ENCODE assay signal across 2 cellular contexts in the genomic region with DNA sequence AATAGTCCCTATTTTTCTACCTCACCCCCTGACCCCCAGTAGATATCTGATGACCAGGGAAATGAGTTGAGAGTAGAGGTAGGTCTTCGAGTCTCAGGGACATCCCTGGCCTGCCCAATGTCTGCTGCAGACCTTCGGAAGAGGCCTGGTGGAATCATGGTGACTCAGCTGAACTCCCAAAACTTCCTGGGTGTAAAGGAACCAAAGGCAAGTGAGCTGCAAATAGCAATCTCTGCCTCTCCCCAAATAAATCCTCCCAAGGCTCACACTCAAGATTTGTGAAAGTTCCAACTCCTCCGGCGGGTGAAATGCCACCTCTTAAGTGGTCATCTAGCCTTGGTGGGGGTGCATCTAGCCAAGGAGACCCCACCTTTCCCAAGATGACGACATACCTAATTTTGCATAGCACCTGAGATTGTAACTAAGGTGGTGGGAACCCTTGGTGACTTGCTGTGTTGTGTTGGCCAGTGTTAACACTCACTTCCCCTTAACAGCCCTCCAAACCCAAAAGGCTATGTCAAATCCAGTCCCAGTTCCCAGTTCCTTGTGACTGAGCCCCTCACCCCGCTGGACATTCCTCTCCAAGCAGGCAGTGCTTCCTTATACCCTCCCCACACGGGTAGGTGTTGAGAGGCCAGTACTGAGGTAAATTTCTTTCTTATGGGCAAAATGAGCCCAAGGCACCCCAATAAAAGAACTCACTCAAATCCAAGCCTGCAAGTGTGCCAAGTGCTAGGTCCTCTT.
TF ChIP-seq lines count a peak whose summit lies in the region.

No MANE protein-coding gene starts in this region.

TF ChIP-seq in A549, 52 proteins besides CTCF, POLR2A, EP300 and RAD21 (continues in another document):
- TF ChIP-seq ZFP36 (IDR thresholded peaks at IDR 0.05; ENCODE audit: borderline replicate concordance, partially characterized antibody) (no peak), PHF8 (IDR thresholded peaks at IDR 0.05; ENCODE audit: borderline replicate concordance, low read depth) (no peak), JUN (IDR thresholded peaks at IDR 0.05) (peak; percentile 57 to 83), CHD4 (IDR thresholded peaks at IDR 0.05; ENCODE audit: borderline replicate concordance) (no peak), CHD2 (IDR thresholded peaks at IDR 0.05; ENCODE audit: low read length, partially characterized antibody) (peak; percentile 54), ZSCAN20 (CRISPR knock-in tag; IDR thresholded peaks at IDR 0.05) (no peak), FOSB (CRISPR knock-in tag; IDR thresholded peaks at IDR 0.05) (peak; percentile 84), KDM1A (IDR thresholded peaks at IDR 0.05; ENCODE audit: low read depth) (no peak), SMC3 (IDR thresholded peaks at IDR 0.05) (0 out of 3 replicates have a peak, but pooled peaks have one; percentile 17), GATA3 (IDR thresholded peaks at IDR 0.05; ENCODE audit: borderline replicate concordance) (no peak), ESRRA (IDR thresholded peaks at IDR 0.05; ENCODE audit: borderline replicate concordance, low read length) (no peak), RNF2 (IDR thresholded peaks at IDR 0.05; ENCODE audit: borderline replicate concordance, low read depth) (no peak), FOXS1 (CRISPR knock-in tag; IDR thresholded peaks at IDR 0.05) (no peak), ZC3H11A (IDR thresholded peaks at IDR 0.05) (no peak), POLR2AphosphoS2 (conservative IDR thresholded peaks at IDR 0.05; ENCODE audit: low read length) (peak; percentile 98), NFE2L2 (conservative IDR thresholded peaks at IDR 0.05; ENCODE audit: low read length) (peak; percentile 67), ZNF302 (CRISPR knock-in tag; IDR thresholded peaks at IDR 0.05) (no peak; the same call in 1 of the 2 replicates), HOXB5 (CRISPR knock-in tag; IDR thresholded peaks at IDR 0.05) (peak; percentile 32), HOXB13 (CRISPR knock-in tag; IDR thresholded peaks at IDR 0.05; ENCODE audit: low read depth) (0 out of 2 replicates have a peak, but pooled peaks have one; percentile 13), RFX5 (IDR thresholded peaks at IDR 0.05) (no peak), NR3C1 (IDR thresholded peaks at IDR 0.05) (no peak), RARB (CRISPR knock-in tag; IDR thresholded peaks at IDR 0.05) (peak; percentile 21), HOXA7 (CRISPR knock-in tag; IDR thresholded peaks at IDR 0.05) (peak; percentile 94; the same call in 1 of the 2 replicates), MYC (IDR thresholded peaks at IDR 0.05; ENCODE audit: borderline replicate concordance, low read length) (no peak), KDM5A (IDR thresholded peaks at IDR 0.05) (no peak), HEYL (CRISPR knock-in tag; IDR thresholded peaks at IDR 0.05) (no peak)
- TF ChIP-seq, protein P1, sequence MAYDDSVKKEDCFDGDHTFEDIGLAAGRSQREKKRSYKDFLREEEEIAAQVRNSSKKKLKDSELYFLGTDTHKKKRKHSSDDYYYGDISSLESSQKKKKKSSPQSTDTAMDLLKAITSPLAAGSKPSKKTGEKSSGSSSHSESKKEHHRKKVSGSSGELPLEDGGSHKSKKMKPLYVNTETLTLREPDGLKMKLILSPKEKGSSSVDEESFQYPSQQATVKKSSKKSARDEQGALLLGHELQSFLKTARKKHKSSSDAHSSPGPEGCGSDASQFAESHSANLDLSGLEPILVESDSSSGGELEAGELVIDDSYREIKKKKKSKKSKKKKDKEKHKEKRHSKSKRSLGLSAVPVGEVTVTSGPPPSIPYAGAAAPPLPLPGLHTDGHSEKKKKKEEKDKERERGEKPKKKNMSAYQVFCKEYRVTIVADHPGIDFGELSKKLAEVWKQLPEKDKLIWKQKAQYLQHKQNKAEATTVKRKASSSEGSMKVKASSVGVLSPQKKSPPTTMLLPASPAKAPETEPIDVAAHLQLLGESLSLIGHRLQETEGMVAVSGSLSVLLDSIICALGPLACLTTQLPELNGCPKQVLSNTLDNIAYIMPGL (CRISPR knock-in tag; IDR thresholded peaks at IDR 0.05; ENCODE audit: borderline replicate concordance), result peak; percentile 8; the same call in 1 of the 2 replicates
- TF ChIP-seq, protein P2, sequence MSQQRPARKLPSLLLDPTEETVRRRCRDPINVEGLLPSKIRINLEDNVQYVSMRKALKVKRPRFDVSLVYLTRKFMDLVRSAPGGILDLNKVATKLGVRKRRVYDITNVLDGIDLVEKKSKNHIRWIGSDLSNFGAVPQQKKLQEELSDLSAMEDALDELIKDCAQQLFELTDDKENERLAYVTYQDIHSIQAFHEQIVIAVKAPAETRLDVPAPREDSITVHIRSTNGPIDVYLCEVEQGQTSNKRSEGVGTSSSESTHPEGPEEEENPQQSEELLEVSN (IDR thresholded peaks at IDR 0.05; ENCODE audit: borderline replicate concordance, low read depth), result no peak
- TF ChIP-seq, protein P3, sequence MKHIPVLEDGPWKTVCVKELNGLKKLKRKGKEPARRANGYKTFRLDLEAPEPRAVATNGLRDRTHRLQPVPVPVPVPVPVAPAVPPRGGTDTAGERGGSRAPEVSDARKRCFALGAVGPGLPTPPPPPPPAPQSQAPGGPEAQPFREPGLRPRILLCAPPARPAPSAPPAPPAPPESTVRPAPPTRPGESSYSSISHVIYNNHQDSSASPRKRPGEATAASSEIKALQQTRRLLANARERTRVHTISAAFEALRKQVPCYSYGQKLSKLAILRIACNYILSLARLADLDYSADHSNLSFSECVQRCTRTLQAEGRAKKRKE (CRISPR knock-in tag; IDR thresholded peaks at IDR 0.05; ENCODE audit: low read depth), result peak; percentile 59; the same call in 1 of the 2 replicates
- TF ChIP-seq, protein P4, sequence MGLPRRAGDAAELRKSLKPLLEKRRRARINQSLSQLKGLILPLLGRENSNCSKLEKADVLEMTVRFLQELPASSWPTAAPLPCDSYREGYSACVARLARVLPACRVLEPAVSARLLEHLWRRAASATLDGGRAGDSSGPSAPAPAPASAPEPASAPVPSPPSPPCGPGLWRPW (IDR thresholded peaks at IDR 0.05), result no peak
- TF ChIP-seq, protein P5, sequence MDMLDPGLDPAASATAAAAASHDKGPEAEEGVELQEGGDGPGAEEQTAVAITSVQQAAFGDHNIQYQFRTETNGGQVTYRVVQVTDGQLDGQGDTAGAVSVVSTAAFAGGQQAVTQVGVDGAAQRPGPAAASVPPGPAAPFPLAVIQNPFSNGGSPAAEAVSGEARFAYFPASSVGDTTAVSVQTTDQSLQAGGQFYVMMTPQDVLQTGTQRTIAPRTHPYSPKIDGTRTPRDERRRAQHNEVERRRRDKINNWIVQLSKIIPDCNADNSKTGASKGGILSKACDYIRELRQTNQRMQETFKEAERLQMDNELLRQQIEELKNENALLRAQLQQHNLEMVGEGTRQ (IDR thresholded peaks at IDR 0.05), result no peak
- TF ChIP-seq, protein P6, sequence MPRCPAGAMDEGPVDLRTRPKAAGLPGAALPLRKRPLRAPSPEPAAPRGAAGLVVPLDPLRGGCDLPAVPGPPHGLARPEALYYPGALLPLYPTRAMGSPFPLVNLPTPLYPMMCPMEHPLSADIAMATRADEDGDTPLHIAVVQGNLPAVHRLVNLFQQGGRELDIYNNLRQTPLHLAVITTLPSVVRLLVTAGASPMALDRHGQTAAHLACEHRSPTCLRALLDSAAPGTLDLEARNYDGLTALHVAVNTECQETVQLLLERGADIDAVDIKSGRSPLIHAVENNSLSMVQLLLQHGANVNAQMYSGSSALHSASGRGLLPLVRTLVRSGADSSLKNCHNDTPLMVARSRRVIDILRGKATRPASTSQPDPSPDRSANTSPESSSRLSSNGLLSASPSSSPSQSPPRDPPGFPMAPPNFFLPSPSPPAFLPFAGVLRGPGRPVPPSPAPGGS (IDR thresholded peaks at IDR 0.05), result 0 out of 3 replicates have a peak, but pooled peaks have one; percentile 42

TF ChIP-seq in IMR-90, 13 proteins besides CTCF, POLR2A, EP300 and RAD21:
- TF ChIP-seq, protein P7, sequence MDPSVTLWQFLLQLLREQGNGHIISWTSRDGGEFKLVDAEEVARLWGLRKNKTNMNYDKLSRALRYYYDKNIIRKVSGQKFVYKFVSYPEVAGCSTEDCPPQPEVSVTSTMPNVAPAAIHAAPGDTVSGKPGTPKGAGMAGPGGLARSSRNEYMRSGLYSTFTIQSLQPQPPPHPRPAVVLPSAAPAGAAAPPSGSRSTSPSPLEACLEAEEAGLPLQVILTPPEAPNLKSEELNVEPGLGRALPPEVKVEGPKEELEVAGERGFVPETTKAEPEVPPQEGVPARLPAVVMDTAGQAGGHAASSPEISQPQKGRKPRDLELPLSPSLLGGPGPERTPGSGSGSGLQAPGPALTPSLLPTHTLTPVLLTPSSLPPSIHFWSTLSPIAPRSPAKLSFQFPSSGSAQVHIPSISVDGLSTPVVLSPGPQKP (IDR thresholded peaks at IDR 0.05; ENCODE audit: borderline replicate concordance, low read depth, low read length), result no peak
- TF ChIP-seq MXI1 (IDR thresholded peaks at IDR 0.05; ENCODE audit: borderline replicate concordance, low read depth, low read length) (no peak), MAFK (IDR thresholded peaks at IDR 0.05; ENCODE audit: low read depth, low read length) (no peak), RCOR1 (IDR thresholded peaks at IDR 0.05; ENCODE audit: insufficient replicate concordance, low read length) (no peak), CEBPB (IDR thresholded peaks at IDR 0.05; ENCODE audit: low read depth, low read length) (peak; percentile 46), SMC3 (IDR thresholded peaks at IDR 0.05; ENCODE audit: low read depth, low read length) (no peak)
